ENCODE assay signal across 2 cellular contexts in genomic region chr6:2960935-2961334, GRCh38.
TF ChIP-seq lines count a peak whose summit lies in the region.

No MANE protein-coding gene starts in this region.

TF ChIP-seq in SK-N-SH, 30 proteins besides CTCF, POLR2A, EP300 and RAD21 (continued from another document):
- TF ChIP-seq PBX3 (IDR thresholded peaks at IDR 0.05) (no peak), TAF1 (IDR thresholded peaks at IDR 0.05; ENCODE audit: borderline replicate concordance, low read depth, low read length) (no peak), IRF3 (IDR thresholded peaks at IDR 0.05; ENCODE audit: low read depth, low read length) (no peak), MAX (IDR thresholded peaks at IDR 0.05; ENCODE audit: low read depth) (no peak), SMC3 (IDR thresholded peaks at IDR 0.05; ENCODE audit: low read depth, low read length) (no peak), REST (IDR thresholded peaks at IDR 0.05; ENCODE audit: low read depth, low read length) (no peak), EZH2phosphoT487 (IDR thresholded peaks at IDR 0.05; ENCODE audit: borderline replicate concordance, low read depth) (no peak), RXRA (IDR thresholded peaks at IDR 0.05; ENCODE audit: borderline replicate concordance, low read depth) (no peak), FOXM1 (IDR thresholded peaks at IDR 0.05; ENCODE audit: low read depth) (no peak), USF2 (IDR thresholded peaks at IDR 0.05; ENCODE audit: borderline replicate concordance, low read depth, low read length) (no peak), CHD2 (IDR thresholded peaks at IDR 0.05; ENCODE audit: low read length, partially characterized antibody) (no peak), SIN3A (IDR thresholded peaks at IDR 0.05; ENCODE audit: borderline replicate concordance, low read depth, low read length) (no peak), MXI1 (IDR thresholded peaks at IDR 0.05; ENCODE audit: low read depth, low read length) (no peak), RCOR1 (IDR thresholded peaks at IDR 0.05; ENCODE audit: low read length) (no peak), POLR2AphosphoS5 (IDR thresholded peaks at IDR 0.05; ENCODE audit: low read depth, low read length) (no peak), GABPA (IDR thresholded peaks at IDR 0.05; ENCODE audit: low read depth) (no peak), ZBTB33 (IDR thresholded peaks at IDR 0.05; ENCODE audit: borderline replicate concordance, low read depth) (no peak), GATA2 (CRISPR knock-in tag; IDR thresholded peaks at IDR 0.05) (no peak), FOXJ3 (CRISPR knock-in tag; IDR thresholded peaks at IDR 0.05) (no peak)

TF ChIP-seq in SK-N-SH treated with all-trans-retinoic acid at 6 μM for 48 hours, 23 proteins besides CTCF, POLR2A, EP300 and RAD21 (continued from another document):
- TF ChIP-seq CSRNP3 (CRISPR knock-in tag; IDR thresholded peaks at IDR 0.05) (no peak), ZFP3 (CRISPR knock-in tag; IDR thresholded peaks at IDR 0.05) (no peak)
